ENCODE assay signal across 29 cellular contexts in genomic region chr12:131371580-131372475, GRCh38.
A peak's percentile ranks its signal among the peaks of the same experiment; 100 is the strongest.
DNase-seq lines count a peak whose midpoint lies in the region; ATAC-seq and TF ChIP-seq lines count a peak whose summit lies in the region.
"Had no signal": no experiment of that assay in that cellular context is flagged by ENCODE, and none has a peak within 500 bp of the region (broad histone marks: within the 10 kb centered on the region; RNA-seq: fewer than 3 reads in every experiment).

No MANE protein-coding gene starts in this region.

- TF ChIP-seq CTCF in GM12865 (IDR thresholded peaks at IDR 0.05; ENCODE audit: insufficient read depth, low read depth, low read length, missing control alignments) (no peak), RWPE1 (conservative IDR thresholded peaks at IDR 0.05; ENCODE audit: low read depth) (no peak), suprapubic skin (IDR thresholded peaks at IDR 0.05) (no peak), glutamatergic neuron (IDR thresholded peaks at IDR 0.05; ENCODE audit: partially characterized antibody, unreplicated experiment) (no peak)

- POLR2A ChIA-PET in RWPE1 (lab: Yijun Ruan, JAX; ENCODE audit: low non-redundant PET) = no interaction called here
- POLR2A ChIA-PET in activated CD4-positive, alpha-beta T cell treated with anti-CD3 and anti-CD28 coated beads, Interleukin-2, amount 10 ng/mL, durations not matched to agents 7 days and 5 days (lab: Charles Lee) = no interaction called here
- POLR2A ChIA-PET in activated CD4-positive, alpha-beta T cell treated with anti-CD3 and anti-CD28 coated beads for 36 hours (lab: Charles Lee) = no interaction called here

- no peaks in the 10 kb centered on the region for H3K27me3 Mint-ChIP-seq in activated CD4-positive, alpha-beta T cell treated with anti-CD3 and anti-CD28 coated beads, Interleukin-2, amount 10 ng/mL, durations not matched to agents 7 days and 5 days
- peaks cover 6% of the 10 kb centered on the region for H3K27me3 Mint-ChIP-seq in glutamatergic neuron (ENCODE audit: unreplicated experiment)
- H3K27me3 Mint-ChIP-seq in activated CD4-positive, alpha-beta T cell treated with anti-CD3 and anti-CD28 coated beads for 36 hours = no peaks in the 10 kb centered on the region
- H3K27me3 Mint-ChIP-seq: activated CD4-positive, alpha-beta memory T cell treated with anti-CD3 and anti-CD28 coated beads, Interleukin-2, amount 10 ng/mL, durations not matched to agents 7 days and 5 days; activated naive CD8-positive, alpha-beta T cell had no signal

- no peak overlapping the region for H3K4me3 Mint-ChIP-seq in activated CD4-positive, alpha-beta T cell treated with anti-CD3 and anti-CD28 coated beads, Interleukin-2, amount 10 ng/mL, durations not matched to agents 7 days and 5 days
- H3K4me3 Mint-ChIP-seq in glutamatergic neuron (ENCODE audit: unreplicated experiment) = no peak overlapping the region
- H3K4me3 Mint-ChIP-seq in activated CD4-positive, alpha-beta T cell treated with anti-CD3 and anti-CD28 coated beads for 36 hours = no peak overlapping the region
- H3K4me3 Mint-ChIP-seq: activated CD4-positive, alpha-beta memory T cell treated with anti-CD3 and anti-CD28 coated beads, Interleukin-2, amount 10 ng/mL, durations not matched to agents 7 days and 5 days; activated naive CD8-positive, alpha-beta T cell; CD14-positive monocyte; GM23338; HFFc6; immature natural killer cell; memory B cell; T-helper 17 cell had no signal

- H3K27ac Mint-ChIP-seq in activated CD4-positive, alpha-beta T cell treated with anti-CD3 and anti-CD28 coated beads, Interleukin-2, amount 10 ng/mL, durations not matched to agents 7 days and 5 days = no peak overlapping the region
- no peak overlapping the region for H3K27ac Mint-ChIP-seq in glutamatergic neuron (ENCODE audit: unreplicated experiment)
- H3K27ac Mint-ChIP-seq in activated CD4-positive, alpha-beta T cell treated with anti-CD3 and anti-CD28 coated beads for 36 hours = no peak overlapping the region
- H3K27ac Mint-ChIP-seq: activated CD4-positive, alpha-beta memory T cell treated with anti-CD3 and anti-CD28 coated beads, Interleukin-2, amount 10 ng/mL, durations not matched to agents 7 days and 5 days; activated naive CD8-positive, alpha-beta T cell; activated T-helper 2 cell treated with anti-CD3 and anti-CD28 coated beads, Interferon-gamma antibody, Interleukin-2, Interleukin-4, amounts not matched to agents 10 μg/mL and 5 μg/mL and 100 μg/mL, durations not matched to agents 14 hours and 24 hours and 36 hours; CD14-positive monocyte; GM23338; HFFc6; memory B cell; T-helper 17 cell had no signal

- no peaks in the 10 kb centered on the region for H3K36me3 Mint-ChIP-seq in activated CD4-positive, alpha-beta T cell treated with anti-CD3 and anti-CD28 coated beads, Interleukin-2, amount 10 ng/mL, durations not matched to agents 7 days and 5 days (ENCODE audit: low read depth)
- H3K36me3 Mint-ChIP-seq in glutamatergic neuron (ENCODE audit: unreplicated experiment) = no peaks in the 10 kb centered on the region
- H3K36me3 Mint-ChIP-seq in activated CD4-positive, alpha-beta T cell treated with anti-CD3 and anti-CD28 coated beads for 36 hours (ENCODE audit: low read depth) = no peaks in the 10 kb centered on the region
- H3K36me3 Mint-ChIP-seq: activated naive CD8-positive, alpha-beta T cell; CD14-positive monocyte; immature natural killer cell; memory B cell had no signal

- H3K4me1 ChIP-seq in suprapubic skin = peaks cover 11% of the 10 kb centered on the region
- H3K4me1 ChIP-seq: gastroesophageal sphincter, stomach, upper lobe of left lung had no signal

- no peaks in the 10 kb centered on the region for H3K9me3 Mint-ChIP-seq in activated CD4-positive, alpha-beta T cell treated with anti-CD3 and anti-CD28 coated beads, Interleukin-2, amount 10 ng/mL, durations not matched to agents 7 days and 5 days
- peaks cover 1% of the 10 kb centered on the region for H3K9me3 Mint-ChIP-seq in glutamatergic neuron (ENCODE audit: unreplicated experiment)
- H3K9me3 Mint-ChIP-seq in activated CD4-positive, alpha-beta T cell treated with anti-CD3 and anti-CD28 coated beads for 36 hours (ENCODE audit: low read depth) = no peaks in the 10 kb centered on the region
- H3K9me3 Mint-ChIP-seq: activated CD4-positive, alpha-beta memory T cell treated with anti-CD3 and anti-CD28 coated beads, Interleukin-2, amount 10 ng/mL, durations not matched to agents 7 days and 5 days; activated T-helper 2 cell treated with anti-CD3 and anti-CD28 coated beads, Interferon-gamma antibody, Interleukin-2, Interleukin-4, amounts not matched to agents 10 μg/mL and 5 μg/mL and 100 μg/mL, durations not matched to agents 14 hours and 24 hours and 36 hours; GM23338; immature natural killer cell had no signal

- H3K4me1 Mint-ChIP-seq in activated CD4-positive, alpha-beta T cell treated with anti-CD3 and anti-CD28 coated beads, Interleukin-2, amount 10 ng/mL, durations not matched to agents 7 days and 5 days = no peaks in the 10 kb centered on the region
- H3K4me1 Mint-ChIP-seq in glutamatergic neuron (ENCODE audit: low read depth, unreplicated experiment) = no peaks in the 10 kb centered on the region
- no peaks in the 10 kb centered on the region for H3K4me1 Mint-ChIP-seq in activated CD4-positive, alpha-beta T cell treated with anti-CD3 and anti-CD28 coated beads for 36 hours
- H3K4me1 Mint-ChIP-seq: activated CD4-positive, alpha-beta memory T cell treated with anti-CD3 and anti-CD28 coated beads, Interleukin-2, amount 10 ng/mL, durations not matched to agents 7 days and 5 days; CD14-positive monocyte; immature natural killer cell; memory B cell had no signal

- H3K4me3 ChIP-seq in GM12865 (ENCODE audit: low read depth, low read length) = no peak overlapping the region
- peak overlapping the region; percentile 26 for H3K4me3 ChIP-seq in suprapubic skin
- H3K4me3 ChIP-seq: gastroesophageal sphincter, GM23338, stomach, upper lobe of left lung had no signal

- WGBS in suprapubic skin = 44% methylated on average over 16 of the region's 17 CpGs

- ATAC-seq in activated CD4-positive, alpha-beta T cell treated with anti-CD3 and anti-CD28 coated beads for 36 hours = no peak
- ATAC-seq: activated CD4-positive, CD25-positive, alpha-beta regulatory T cell treated with anti-CD3 and anti-CD28 coated beads, Interleukin-2, amount 50 U/mL, for 24 hours; gastroesophageal sphincter; GM23338; SK-N-SH treated with all-trans-retinoic acid at 6 μM for 48 hours; T-helper 17 cell had no signal

- intact Hi-C loops in activated CD4-positive, alpha-beta T cell treated with anti-CD3 and anti-CD28 coated beads for 36 hours (cut with DNase I, micrococcal nuclease) = no loop called here

- CTCF ChIA-PET in RWPE1 (lab: Yijun Ruan, JAX) = no interaction called here
- CTCF ChIA-PET in activated CD4-positive, alpha-beta T cell treated with anti-CD3 and anti-CD28 coated beads, Interleukin-2, amount 10 ng/mL, durations not matched to agents 7 days and 5 days (lab: Charles Lee) = no interaction called here
- CTCF ChIA-PET in activated CD4-positive, alpha-beta T cell treated with anti-CD3 and anti-CD28 coated beads for 36 hours (lab: Charles Lee) = no interaction called here

- H3K9me3 ChIP-seq in suprapubic skin = no peaks in the 10 kb centered on the region
- H3K9me3 ChIP-seq: gastroesophageal sphincter, neutrophil, stomach, upper lobe of left lung had no signal

- TF ChIP-seq POLR2A in suprapubic skin (IDR thresholded peaks at IDR 0.05) = no peak

- DNase-seq in GM12865 (ENCODE audit: low read depth) (peak; percentile 26), RWPE1 (ENCODE audit: low spot score) (no peak), islet precursor cell (peak; percentile 50), suprapubic skin (ENCODE audit: low spot score in 2 of 2) (peak; percentile 59 to 78), glutamatergic neuron (no peak)
- DNase-seq in activated CD4-positive, alpha-beta T cell treated with anti-CD3 and anti-CD28 coated beads, Interleukin-2, amount 10 ng/mL, durations not matched to agents 7 days and 5 days = no peak
- DNase-seq in activated CD4-positive, alpha-beta T cell treated with anti-CD3 and anti-CD28 coated beads for 36 hours = no peak
- DNase-seq: activated CD4-positive, alpha-beta memory T cell treated with anti-CD3 and anti-CD28 coated beads, Interleukin-2, amount 10 ng/mL, durations not matched to agents 7 days and 5 days; activated CD8-positive, alpha-beta memory T cell treated with anti-CD3 and anti-CD28 coated beads, Interleukin-2, amount 50 U/mL, for 48 hours; Calu3; caudate nucleus; HFFc6; hypothalamus; immature natural killer cell; MV-4-11; NCI-H1436 treated with DMSO at 0.1 percent for 48 hours; NCI-H69; stomach; T-helper 17 cell; upper lobe of left lung had no signal

- H3K36me3 ChIP-seq in suprapubic skin = no peaks in the 10 kb centered on the region
- H3K36me3 ChIP-seq: gastroesophageal sphincter, neutrophil, stomach, upper lobe of left lung had no signal

- TF ChIP-seq EP300 in suprapubic skin (IDR thresholded peaks at IDR 0.05) = no peak

- H3K27ac ChIP-seq in RWPE1 (peak overlapping the region; percentile 48), suprapubic skin (peak overlapping the region; percentile 31)
- H3K27ac ChIP-seq: gastroesophageal sphincter, neutrophil, stomach, upper lobe of left lung had no signal

- peaks cover 5% of the 10 kb centered on the region for H3K27me3 ChIP-seq in suprapubic skin
- H3K27me3 ChIP-seq: neutrophil, upper lobe of left lung had no signal

Comparison
In these comparisons a context has a peak if more than half of its experiments do, and no peak if none do; other contexts are left out.
1. DNase-seq: peak in GM12865 (single experiment), islet precursor cell (single experiment) and suprapubic skin (2 of 2); none in RWPE1 (single experiment), activated CD4-positive, alpha-beta T cell treated with anti-CD3 and anti-CD28 coated beads, Interleukin-2, amount 10 ng/mL, durations not matched to agents 7 days and 5 days (single experiment), glutamatergic neuron (single experiment) and activated CD4-positive, alpha-beta T cell treated with anti-CD3 and anti-CD28 coated beads for 36 hours (single experiment).